ENCODE assay signal across 20 cellular contexts in the genomic region with DNA sequence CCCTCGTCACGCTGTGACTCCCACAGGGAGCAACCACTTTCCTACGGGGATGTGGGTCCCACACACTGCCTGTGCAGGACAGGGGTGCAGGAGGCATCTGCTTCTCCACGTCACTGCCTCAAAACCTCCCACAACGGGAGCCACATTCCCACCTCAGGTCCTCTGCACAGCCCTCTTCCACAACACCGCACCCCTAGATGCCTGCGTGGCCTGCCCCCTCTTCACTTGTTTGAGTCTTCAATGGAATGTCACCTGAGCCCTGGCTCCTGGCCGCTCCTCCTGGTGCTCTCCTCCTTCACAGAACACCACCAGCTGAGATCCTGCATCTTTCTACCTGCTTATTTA.
DNase-seq lines count a peak whose midpoint lies in the region; ATAC-seq, FAIRE-seq and TF ChIP-seq lines count a peak whose summit lies in the region.
"Had no signal": no experiment of that assay in that cellular context is flagged by ENCODE, and none has a peak within 500 bp of the region (broad histone marks: within the 10 kb centered on the region; RNA-seq: fewer than 3 reads in every experiment).

No MANE protein-coding gene starts in this region.

- H4K20me1 ChIP-seq in H1 (replicated peaks in 1 of 2; ENCODE audit: control insufficient read depth in 1 of 2, insufficient read depth in 2 of 2, low read length in 2 of 2) = peaks cover 0 to 3% of the 10 kb centered on the region in 2 experiments

- H3K27ac Mint-ChIP-seq in Calu3 (ENCODE audit: unreplicated experiment) = no peak overlapping the region
- H3K27ac Mint-ChIP-seq: activated T-helper 17 cell treated with anti-CD3 and anti-CD28 coated beads, Interleukin-2, amount 50 U/mL, for 72 hours; memory B cell; stimulated activated memory B cell treated with anti-CD40 and anti-IgM and Interleukin-4, amounts not matched to agents 10 μg/mL and 1 μg/mL and 100 μg/mL, for 72 hours; T-helper 2 cell treated with Interferon-gamma antibody and Interleukin-4, amounts not matched to agents 5 μg/mL and 100 μg/mL, for 36 hours had no signal

- H3K9me3 ChIP-seq in H1 (ENCODE audit: insufficient read depth in 2 of 2, low read depth in 1 of 2, low read length in 1 of 2) = peaks cover 0 to 5% of the 10 kb centered on the region in 2 experiments; a peak in 1 of 4 replicates
- H3K9me3 ChIP-seq: tibial nerve had no signal

- H2AK5ac ChIP-seq in H1 (ENCODE audit: low read depth, low read length) = 0 out of 2 replicates have a peak overlapping the region, but pooled peaks have one; percentile 65
- H2AK5ac ChIP-seq in mesendoderm (ENCODE audit: low read length) = no peak overlapping the region

- POLR2A ChIA-PET in H1 (lab: Charles Lee; ENCODE audit: partially characterized antibody) = no interaction called here

- no peak overlapping the region for H2BK20ac ChIP-seq in H1 (ENCODE audit: low read length)

- TF ChIP-seq CTCF in H1 (IDR thresholded peaks at IDR 0.05; ENCODE audit: control extremely low read depth in 1 of 3, insufficient read depth in 1 of 3, low read depth in 1 of 3, low read length in 3 of 3) = no peak
- TF ChIP-seq CTCF in Calu3 (IDR thresholded peaks at IDR 0.05; ENCODE audit: unreplicated experiment) = no peak

- H3K27ac ChIP-seq in H1 (ENCODE audit: low read depth, low read length) (peak overlapping the region; percentile 66; the same call in 1 of the 2 replicates), mesendoderm (ENCODE audit: low read depth, low read length) (no peak overlapping the region), temporal lobe (ENCODE audit: low read depth, low read length) (peak overlapping the region; percentile 92)
- H3K27ac ChIP-seq: GM23248 had no signal

- no peak overlapping the region for H2AFZ ChIP-seq in H1 (ENCODE audit: low read length)
- H2AFZ ChIP-seq: GM23248 had no signal

- BruUV-seq in Calu3 (replicated peaks; lab: Mats Ljungman, UMichigan) = no TSS peak

- CTCF ChIA-PET in H1 (lab: Charles Lee; ENCODE audit: partially characterized antibody) (interaction anchor here (1.6 to 4.6 kb wide), 3 partner anchors 12 to 50 kb away, joined by 6 to 43 read pairs (median 7); no protein-coding TSS in a partner anchor), Calu3 (lab: Charles Lee) (no interaction called here)

- H3K79me1 ChIP-seq in H1 (ENCODE audit: low read depth, low read length) (peaks cover 5% of the 10 kb centered on the region; the same call in 1 of the 2 replicates), mesendoderm (ENCODE audit: low read length) (peaks cover 1% of the 10 kb centered on the region)

- H3K27me3 ChIP-seq in H1 (replicated peaks in 1 of 4; ENCODE audit: control insufficient read depth in 3 of 4, extremely low read depth in 1 of 4, insufficient read depth in 3 of 4, low read length in 3 of 4) = no peaks in the 10 kb centered on the region
- no peaks in the 10 kb centered on the region for H3K27me3 ChIP-seq in mesendoderm (ENCODE audit: insufficient read depth, low read length, poor library complexity)
- H3K27me3 ChIP-seq: cardiac muscle cell, tibial nerve had no signal

- H3K23ac ChIP-seq in H1 (ENCODE audit: insufficient read length) (no peak overlapping the region), mesendoderm (ENCODE audit: low read length) (no peak overlapping the region)

- 0 out of 4 replicates have a peak overlapping the region, but pooled peaks of 1 of the 2 experiments have one; percentile 13 for H3K4me2 ChIP-seq in H1 (ENCODE audit: insufficient read depth in 1 of 2, low read depth in 2 of 2, low read length in 2 of 2)
- H3K4me2 ChIP-seq in mesendoderm (ENCODE audit: low read length) = no peak overlapping the region

- no peak for TF ChIP-seq RAD21 in H1 (IDR thresholded peaks at IDR 0.05 in 1 of 2, conservative IDR thresholded peaks at IDR 0.05 in 1 of 2; ENCODE audit: low read depth in 2 of 2, low read length in 2 of 2)

- H3K36me3 Mint-ChIP-seq in Calu3 (ENCODE audit: insufficient read depth, unreplicated experiment) = peaks cover 5% of the 10 kb centered on the region

- DNase-seq in activated effector memory CD4-positive, alpha-beta T cell treated with anti-CD3 and anti-CD28 coated beads, Interleukin-2, amount 50 U/mL, for 16 hours = peak; percentile 57
- no peak for DNase-seq in activated effector memory CD4-positive, alpha-beta T cell treated with Interleukin-2 at 50 U/mL for 16 hours
- DNase-seq in H1 (ENCODE audit: low read depth in 1 of 2, low spot score in 2 of 2) (no peak), mesendoderm (peak; percentile 50), left colon (no peak), Calu3 (no peak)
- no peak for DNase-seq in stimulated activated CD4-positive, alpha-beta T cell treated with anti-CD3 and anti-CD28 coated beads, Interleukin-4, amount 100 ng/mL, for 1 hour
- DNase-seq: activated CD4-positive, CD25-positive, alpha-beta regulatory T cell treated with anti-CD3 and anti-CD28 coated beads, Interleukin-2, amount 50 U/mL, for 72 hours; DMS153; GM23248; NCI-H2029 had no signal

- peak; percentile 7 for FAIRE-seq in H1 (lab: Jason Lieb, UNC)

- H3K14ac ChIP-seq in H1 (ENCODE audit: insufficient read length) = no peak overlapping the region

- no peak for ATAC-seq in left colon
- ATAC-seq: activated T-helper 17 cell treated with anti-CD3 and anti-CD28 coated beads, Interleukin-2, amount 50 U/mL, for 72 hours; Panc1; stimulated activated memory B cell treated with anti-CD40 and anti-IgM and Interleukin-4, amounts not matched to agents 10 μg/mL and 1 μg/mL and 100 μg/mL, for 72 hours had no signal

- no peaks in the 10 kb centered on the region for H3K9me3 Mint-ChIP-seq in Calu3 (ENCODE audit: low read depth, unreplicated experiment)
- H3K9me3 Mint-ChIP-seq: activated T-helper 17 cell treated with anti-CD3 and anti-CD28 coated beads, Interleukin-2, amount 50 U/mL, for 72 hours; memory B cell; stimulated activated memory B cell treated with anti-CD40 and anti-IgM and Interleukin-4, amounts not matched to agents 10 μg/mL and 1 μg/mL and 100 μg/mL, for 72 hours; T-helper 2 cell treated with Interferon-gamma antibody and Interleukin-4, amounts not matched to agents 5 μg/mL and 100 μg/mL, for 36 hours had no signal

- H3K18ac ChIP-seq in H1 (ENCODE audit: extremely low read depth, low read length) = peak overlapping the region; percentile 89; the same call in 1 of the 2 replicates
- no peak overlapping the region for H3K18ac ChIP-seq in mesendoderm (ENCODE audit: low read length)

- no peak overlapping the region for H3K4me3 ChIP-seq in H1 (ENCODE audit: extremely low read depth in 1 of 4, insufficient read depth in 2 of 4, low read depth in 3 of 4, low read length in 4 of 4)
- no peak overlapping the region for H3K4me3 ChIP-seq in mesendoderm (ENCODE audit: low read length)
- H3K4me3 ChIP-seq: cardiac muscle cell, GM23248, SK-N-MC, tibial nerve had no signal

- H3K4ac ChIP-seq in H1 (replicated peaks; ENCODE audit: insufficient read length, low read depth, low read length) = no peak overlapping the region
- H3K4ac ChIP-seq in mesendoderm (ENCODE audit: low read depth, low read length) = no peak overlapping the region

- peak overlapping the region; percentile 59; the same call in 1 of the 2 replicates for H4K8ac ChIP-seq in H1 (ENCODE audit: extremely low read depth, insufficient read depth, low read length)
- H4K8ac ChIP-seq in mesendoderm (ENCODE audit: low read depth, low read length) = no peak overlapping the region

- H3K23me2 ChIP-seq in H1 (ENCODE audit: low read depth, low read length) = no peaks in the 10 kb centered on the region

- H2BK120ac ChIP-seq in H1 (replicated peaks; ENCODE audit: low read depth, low read length) (no peak overlapping the region), mesendoderm (ENCODE audit: low read depth, low read length) (no peak overlapping the region)

- H3K79me2 ChIP-seq in H1 (ENCODE audit: control insufficient read depth in 1 of 2, insufficient read depth in 2 of 2, low read length in 2 of 2) = peaks cover 0 to 6% of the 10 kb centered on the region in 2 experiments; a peak in 1 of 4 replicates
- no peaks in the 10 kb centered on the region for H3K79me2 ChIP-seq in mesendoderm (ENCODE audit: control insufficient read depth, insufficient read depth, low read length)

- H2BK15ac ChIP-seq in H1 (ENCODE audit: low read length) (peak overlapping the region; percentile 81; the same call in 1 of the 2 replicates), mesendoderm (replicated peaks; ENCODE audit: low read depth) (no peak overlapping the region)

- H4K91ac ChIP-seq in H1 (replicated peaks; ENCODE audit: insufficient read length, low read length) = peak overlapping the region; percentile 46

- intact Hi-C loops in left colon (cut with DNase I, micrococcal nuclease) = no loop called here
- intact Hi-C loops in Calu3 (cut with micrococcal nuclease; ENCODE audit: unreplicated experiment) = no loop called here

- H2BK5ac ChIP-seq in H1 (ENCODE audit: low read depth, low read length) (peak overlapping the region; percentile 87), mesendoderm (ENCODE audit: low read length) (no peak overlapping the region)

- peaks cover 19% of the 10 kb centered on the region for H3K4me1 Mint-ChIP-seq in Calu3 (ENCODE audit: low read depth, unreplicated experiment)
- H3K4me1 Mint-ChIP-seq: activated T-helper 17 cell treated with anti-CD3 and anti-CD28 coated beads, Interleukin-2, amount 50 U/mL, for 72 hours had no signal

- H3K36me3 ChIP-seq in H1 (ENCODE audit: control insufficient read depth in 2 of 4, insufficient read depth in 4 of 4, low read length in 3 of 4) (no peaks in the 10 kb centered on the region; a peak in 2 of 8 replicates), mesendoderm (ENCODE audit: control insufficient read depth, insufficient read depth, low read length) (no peaks in the 10 kb centered on the region)
- H3K36me3 ChIP-seq: cardiac muscle cell, tibial nerve had no signal

- H4K5ac ChIP-seq in H1 (ENCODE audit: insufficient read length, low read depth, low read length) (no peak overlapping the region), mesendoderm (ENCODE audit: low read length) (no peak overlapping the region)

- H2BK12ac ChIP-seq in H1 (ENCODE audit: low read depth, low read length) = peak overlapping the region; percentile 80; the same call in 1 of the 2 replicates

- TF ChIP-seq POLR2A in H1 (IDR thresholded peaks at IDR 0.05; ENCODE audit: control extremely low read depth in 1 of 2, low read depth in 2 of 2, low read length in 2 of 2) = no peak

- no peak overlapping the region for H3K56ac ChIP-seq in H1 (replicated peaks; ENCODE audit: insufficient read length, low read depth, low read length)
- H3K56ac ChIP-seq in mesendoderm (ENCODE audit: low read length) = no peak overlapping the region

- TF ChIP-seq EP300 in H1 (IDR thresholded peaks at IDR 0.05; ENCODE audit: borderline replicate concordance in 1 of 2, low read depth in 2 of 2, low read length in 2 of 2) = no peak

- H3K4me1 ChIP-seq in H1 (replicated peaks in 1 of 4; ENCODE audit: control insufficient read depth in 3 of 4, insufficient read depth in 4 of 4, low read length in 3 of 4) = peaks cover 0 to 16% (median 11%) of the 10 kb centered on the region in 4 experiments; a peak in 5 of 7 replicates
- no peaks in the 10 kb centered on the region for H3K4me1 ChIP-seq in mesendoderm (ENCODE audit: control insufficient read depth, low read depth, low read length)

- H3K27me3 Mint-ChIP-seq in Calu3 (ENCODE audit: unreplicated experiment) = no peaks in the 10 kb centered on the region
- H3K27me3 Mint-ChIP-seq: activated T-helper 17 cell treated with anti-CD3 and anti-CD28 coated beads, Interleukin-2, amount 50 U/mL, for 72 hours; memory B cell; stimulated activated memory B cell treated with anti-CD40 and anti-IgM and Interleukin-4, amounts not matched to agents 10 μg/mL and 1 μg/mL and 100 μg/mL, for 72 hours had no signal

- 73% methylated on average over 8 of the region's 8 CpGs; no CpG with 5 or more reads in 1 of the 2 experiments for WGBS in H1 (ENCODE audit: extremely low coverage in 1 of 2, insufficient coverage in 1 of 2, insufficient read length in 1 of 2, insufficient replicate concordance in 2 of 2, low coverage in 1 of 2, low lambda C conversion rate in 2 of 2, missing lambda C conversion rate in 1 of 2), 2 experiments
- WGBS in mesendoderm (ENCODE audit: extremely low coverage, insufficient coverage, low lambda C conversion rate) = no CpG with 5 or more reads among the region's 8 CpGs

- no peak overlapping the region for H3K4me3 Mint-ChIP-seq in Calu3 (ENCODE audit: low read depth, unreplicated experiment)
- H3K4me3 Mint-ChIP-seq: activated T-helper 17 cell treated with anti-CD3 and anti-CD28 coated beads, Interleukin-2, amount 50 U/mL, for 72 hours; memory B cell; stimulated activated memory B cell treated with anti-CD40 and anti-IgM and Interleukin-4, amounts not matched to agents 10 μg/mL and 1 μg/mL and 100 μg/mL, for 72 hours; T-helper 2 cell treated with Interferon-gamma antibody and Interleukin-4, amounts not matched to agents 5 μg/mL and 100 μg/mL, for 36 hours had no signal

- H3K9ac ChIP-seq in H1 (replicated peaks in 1 of 4; ENCODE audit: extremely low read depth in 1 of 4, low read depth in 3 of 4, low read length in 3 of 4) (0 out of 7 replicates have a peak overlapping the region, but pooled peaks of 1 of the 4 experiments have one; percentile 7), mesendoderm (ENCODE audit: low read length) (no peak overlapping the region)
- H3K9ac ChIP-seq: GM23248 had no signal

Comparison
In these comparisons a context has a peak if more than half of its experiments do, and no peak if none do; other contexts are left out.
1. DNase-seq: peak in activated effector memory CD4-positive, alpha-beta T cell treated with anti-CD3 and anti-CD28 coated beads, Interleukin-2, amount 50 U/mL, for 16 hours (single experiment) and mesendoderm (single experiment); none in activated effector memory CD4-positive, alpha-beta T cell treated with Interleukin-2 at 50 U/mL for 16 hours (single experiment), H1 (0 of 2), stimulated activated CD4-positive, alpha-beta T cell treated with anti-CD3 and anti-CD28 coated beads, Interleukin-4, amount 100 ng/mL, for 1 hour (single experiment), left colon (0 of 2) and Calu3 (single experiment).